20 cellular contexts compared by ENCODE assay signal in the genomic region with DNA sequence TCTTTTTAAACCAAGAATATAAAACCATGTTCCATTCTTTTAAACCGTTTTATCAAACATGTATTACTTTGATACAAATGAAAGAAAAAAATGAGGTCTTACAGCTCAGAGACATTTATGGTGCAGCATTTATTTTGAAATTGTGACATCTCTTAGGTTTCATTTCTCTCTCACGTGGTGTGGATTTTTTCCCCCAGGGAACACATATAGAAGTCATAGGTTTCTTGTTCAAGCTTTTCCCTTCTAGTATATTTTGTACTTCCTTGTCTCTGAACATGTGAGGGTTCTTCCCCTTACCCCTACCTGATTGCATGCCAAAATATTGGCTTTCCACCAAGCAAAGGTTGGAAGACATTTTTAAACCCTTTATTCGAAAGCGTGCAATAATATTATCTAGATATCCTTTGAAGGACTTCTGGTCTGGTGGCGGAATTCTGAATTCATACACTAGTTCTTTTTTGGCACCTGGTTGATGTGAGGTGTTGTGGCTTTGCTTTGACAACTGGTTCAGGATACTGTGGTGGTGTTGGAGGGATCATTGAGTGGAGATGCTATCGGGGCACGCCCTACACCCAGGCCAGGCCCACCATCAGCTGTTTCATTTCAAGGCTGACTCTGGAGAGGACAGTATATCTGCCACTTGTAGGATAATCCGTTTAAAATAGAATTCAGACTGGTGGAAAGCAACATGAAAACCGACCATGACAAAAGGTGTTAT. TPM values are rescaled to one million over a fixed set of nuclear protein-coding genes. Genes with fewer than 3 reads are reported as not detected.
A peak's percentile ranks its signal among the peaks of the same experiment; 100 is the strongest.
DNase-seq lines count a peak whose midpoint lies in the region; ATAC-seq, FAIRE-seq and TF ChIP-seq lines count a peak whose summit lies in the region.
"Had no signal": no experiment of that assay in that cellular context is flagged by ENCODE, and none has a peak within 500 bp of the region (broad histone marks: within the 10 kb centered on the region; RNA-seq: fewer than 3 reads in every experiment).

No MANE protein-coding gene starts in this region.

- TF ChIP-seq CTCF in endothelial cell of umbilical vein (IDR thresholded peaks at IDR 0.05; ENCODE audit: extremely low read depth in 1 of 2, insufficient read depth in 1 of 2, low read depth in 1 of 2, low read length in 2 of 2), result no peak

- H2AFZ ChIP-seq in endothelial cell of umbilical vein (ENCODE audit: low read depth, low read length), result peak overlapping the region; percentile 36

- H3K9ac ChIP-seq in endothelial cell of umbilical vein (replicated peaks; ENCODE audit: extremely low read depth, insufficient read depth, low read length), result no peak overlapping the region
- H3K9ac ChIP-seq: KMS-11 had no signal

- no peaks in the 10 kb centered on the region for H3K9me3 ChIP-seq in endothelial cell of umbilical vein (replicated peaks; ENCODE audit: control insufficient read depth, insufficient read depth, low read length)
- H3K9me3 ChIP-seq: HAP-1, Peyer's patch had no signal

- no peak for TF ChIP-seq POLR2A in endothelial cell of umbilical vein (IDR thresholded peaks at IDR 0.05; ENCODE audit: low read depth, low read length)

- no peak overlapping the region for H3K4me2 ChIP-seq in endothelial cell of umbilical vein (ENCODE audit: insufficient read depth, low read length)
- H3K4me2 ChIP-seq: KMS-11 had no signal

- CTCF ChIA-PET in endothelial cell of umbilical vein (lab: Charles Lee), result interaction anchor here (1.7 kb wide), 1 partner anchor 11 kb away, joined by 10 read pairs; no protein-coding TSS in a partner anchor

- POLR2A ChIA-PET in endothelial cell of umbilical vein (lab: Charles Lee), result no interaction called here

- ATAC-seq in stimulated activated memory B cell treated with anti-CD40 and anti-IgM and Interleukin-4, amounts not matched to agents 10 μg/mL and 1 μg/mL and 100 μg/mL, for 72 hours, result peak; percentile 50
- no peak for ATAC-seq in activated naive CD8-positive, alpha-beta T cell treated with anti-CD3 and anti-CD28 coated beads, Interleukin-2, amount 50 U/mL, for 24 hours
- no peak for ATAC-seq in HG03439 (IDR thresholded peaks at IDR 0.05; ENCODE audit: unreplicated experiment)

- no peak for FAIRE-seq in endothelial cell of umbilical vein (lab: Jason Lieb, UNC)

- no peaks in the 10 kb centered on the region for H3K36me3 ChIP-seq in endothelial cell of umbilical vein (ENCODE audit: control insufficient read depth in 2 of 2, extremely low read depth in 1 of 2, insufficient read depth in 2 of 2, low read length in 2 of 2)
- H3K36me3 ChIP-seq: HAP-1, Peyer's patch had no signal

- no peaks in the 10 kb centered on the region for H3K9me3 Mint-ChIP-seq in stimulated activated memory B cell treated with anti-CD40 and anti-IgM and Interleukin-4, amounts not matched to agents 10 μg/mL and 1 μg/mL and 100 μg/mL, for 72 hours
- H3K9me3 Mint-ChIP-seq in activated naive CD8-positive, alpha-beta T cell treated with anti-CD3 and anti-CD28 coated beads, Interleukin-2, amount 50 U/mL, for 24 hours, result no peaks in the 10 kb centered on the region
- H3K9me3 Mint-ChIP-seq: CD4-positive, CD25-positive, alpha-beta regulatory T cell; T-helper 1 cell treated with Interleukin-12 subunit alpha and Interleukin-12 subunit beta and Interleukin-4 antibody, amounts not matched to agents 30 μg/mL and 1 μg/mL, for 36 hours had no signal

- intact Hi-C loops in endothelial cell of umbilical vein (cut with micrococcal nuclease), result no loop called here

- H3K27me3 Mint-ChIP-seq in stimulated activated memory B cell treated with anti-CD40 and anti-IgM and Interleukin-4, amounts not matched to agents 10 μg/mL and 1 μg/mL and 100 μg/mL, for 72 hours, result no peaks in the 10 kb centered on the region
- no peaks in the 10 kb centered on the region for H3K27me3 Mint-ChIP-seq in activated naive CD8-positive, alpha-beta T cell treated with anti-CD3 and anti-CD28 coated beads, Interleukin-2, amount 50 U/mL, for 24 hours
- H3K27me3 Mint-ChIP-seq: activated naive CD8-positive, alpha-beta T cell; CD4-positive, CD25-positive, alpha-beta regulatory T cell had no signal

- dilution Hi-C loops in endothelial cell of umbilical vein (cut with MboI; ENCODE audit: extremely low pct_ligation_motif_present, low sequenced_read_pairs), result no loop called here

- no peaks in the 10 kb centered on the region for H4K20me1 ChIP-seq in endothelial cell of umbilical vein (replicated peaks; ENCODE audit: control insufficient read depth, extremely low read depth, insufficient read depth, low read length)

- H3K27ac Mint-ChIP-seq in stimulated activated memory B cell treated with anti-CD40 and anti-IgM and Interleukin-4, amounts not matched to agents 10 μg/mL and 1 μg/mL and 100 μg/mL, for 72 hours, result no peak overlapping the region
- no peak overlapping the region for H3K27ac Mint-ChIP-seq in activated naive CD8-positive, alpha-beta T cell treated with anti-CD3 and anti-CD28 coated beads, Interleukin-2, amount 50 U/mL, for 24 hours
- H3K27ac Mint-ChIP-seq: activated naive CD8-positive, alpha-beta T cell; CD4-positive, CD25-positive, alpha-beta regulatory T cell; T-helper 1 cell treated with Interleukin-12 subunit alpha and Interleukin-12 subunit beta and Interleukin-4 antibody, amounts not matched to agents 30 μg/mL and 1 μg/mL, for 36 hours had no signal

- no peak overlapping the region for H3K4me3 Mint-ChIP-seq in stimulated activated memory B cell treated with anti-CD40 and anti-IgM and Interleukin-4, amounts not matched to agents 10 μg/mL and 1 μg/mL and 100 μg/mL, for 72 hours
- H3K4me3 Mint-ChIP-seq in activated naive CD8-positive, alpha-beta T cell treated with anti-CD3 and anti-CD28 coated beads, Interleukin-2, amount 50 U/mL, for 24 hours, result no peak overlapping the region
- H3K4me3 Mint-ChIP-seq: activated naive CD8-positive, alpha-beta T cell; CD4-positive, CD25-positive, alpha-beta regulatory T cell; T-helper 1 cell treated with Interleukin-12 subunit alpha and Interleukin-12 subunit beta and Interleukin-4 antibody, amounts not matched to agents 30 μg/mL and 1 μg/mL, for 36 hours had no signal

- H3K79me2 ChIP-seq in endothelial cell of umbilical vein (ENCODE audit: control insufficient read depth, insufficient read depth, low read length), result no peaks in the 10 kb centered on the region

- BruUV-seq in endothelial cell of umbilical vein (replicated peaks; lab: Mats Ljungman, UMichigan), result no TSS peak

- H3K9me1 ChIP-seq in endothelial cell of umbilical vein (replicated peaks; ENCODE audit: control insufficient read depth, extremely low read depth, insufficient read depth, low read length), result no peaks in the 10 kb centered on the region

- H3K27me3 ChIP-seq in endothelial cell of umbilical vein (ENCODE audit: control insufficient read depth in 2 of 2, insufficient read depth in 2 of 2, low read length in 2 of 2), result no peaks in the 10 kb centered on the region
- H3K27me3 ChIP-seq: Peyer's patch had no signal

- peaks cover 47% of the 10 kb centered on the region for H3K4me1 Mint-ChIP-seq in stimulated activated memory B cell treated with anti-CD40 and anti-IgM and Interleukin-4, amounts not matched to agents 10 μg/mL and 1 μg/mL and 100 μg/mL, for 72 hours
- H3K4me1 Mint-ChIP-seq in activated naive CD8-positive, alpha-beta T cell treated with anti-CD3 and anti-CD28 coated beads, Interleukin-2, amount 50 U/mL, for 24 hours, result peaks cover 11% of the 10 kb centered on the region

- DNase-seq in ELR (ENCODE audit: low read depth) (peak; percentile 65), RPMI7951 (ENCODE audit: low read depth) (peak; percentile 53), endothelial cell of umbilical vein (ENCODE audit: low read depth, low spot score) (no peak), amniotic stem cell (lab: John Stamatoyannopoulos, UW) (no peak), NCI-H2081 treated with DMSO at 0.1 percent for 48 hours (lab: John Stamatoyannopoulos, UW) (no peak)
- no peak for DNase-seq in activated naive CD8-positive, alpha-beta T cell treated with anti-CD3 and anti-CD28 coated beads, Interleukin-2, amount 50 U/mL, for 24 hours
- DNase-seq: activated CD4-positive, alpha-beta T cell treated with anti-CD3 and anti-CD28 coated beads for 4 hours; CD4-positive, CD25-positive, alpha-beta regulatory T cell; cerebellar nuclear complex; NCI-H187; NCI-H510A treated with DMSO at 0.1 percent for 48 hours; Peyer's patch; stimulated activated naive CD4-positive, alpha-beta T cell treated with Interleukin-2 at 50 U/mL for 16 hours had no signal

- no peak overlapping the region for H3K27ac ChIP-seq in endothelial cell of umbilical vein (ENCODE audit: insufficient read depth, low read depth, low read length)
- H3K27ac ChIP-seq: HL-60, KMS-11, Peyer's patch had no signal

- no peaks in the 10 kb centered on the region for H3K36me3 Mint-ChIP-seq in stimulated activated memory B cell treated with anti-CD40 and anti-IgM and Interleukin-4, amounts not matched to agents 10 μg/mL and 1 μg/mL and 100 μg/mL, for 72 hours
- no peaks in the 10 kb centered on the region for H3K36me3 Mint-ChIP-seq in activated naive CD8-positive, alpha-beta T cell treated with anti-CD3 and anti-CD28 coated beads, Interleukin-2, amount 50 U/mL, for 24 hours (ENCODE audit: low read depth)
- H3K36me3 Mint-ChIP-seq: activated naive CD8-positive, alpha-beta T cell; CD4-positive, CD25-positive, alpha-beta regulatory T cell had no signal

- H3K4me3 ChIP-seq in endothelial cell of umbilical vein (replicated peaks in 1 of 3; ENCODE audit: insufficient read depth in 1 of 3, low read depth in 1 of 3, low read length in 3 of 3), result no peak overlapping the region
- H3K4me3 ChIP-seq: HAP-1, Peyer's patch had no signal

- H3K4me1 ChIP-seq in endothelial cell of umbilical vein (ENCODE audit: control insufficient read depth, extremely low read depth, insufficient read depth, low read length), result peaks cover under 1% of the 10 kb centered on the region
- H3K4me1 ChIP-seq: HAP-1, Peyer's patch had no signal

TF ChIP-seq in endothelial cell of umbilical vein, 7 proteins besides CTCF, POLR2A, EP300 and RAD21 (continues in another document):
- TF ChIP-seq EZH2 (IDR thresholded peaks at IDR 0.05; ENCODE audit: borderline replicate concordance, low read depth, low read length, severe bottlenecking), result no peak
- no peak for TF ChIP-seq JUN (IDR thresholded peaks at IDR 0.05; ENCODE audit: borderline replicate concordance, insufficient read depth, insufficient read length, low read depth)
- no peak for TF ChIP-seq POLR2AphosphoS5 (IDR thresholded peaks at IDR 0.05; ENCODE audit: insufficient read depth, low read depth, low read length)
- no peak for TF ChIP-seq MYC (IDR thresholded peaks at IDR 0.05; ENCODE audit: low read depth, low read length)
- TF ChIP-seq FOS (IDR thresholded peaks at IDR 0.05; ENCODE audit: borderline replicate concordance, insufficient read depth, low read length), result no peak

RNA-seq across cellular contexts. Expression of gene FAM50B, which starts 5.6 kb away (rescaled TPM):
- total RNA-seq in RPMI7951 (2014; rRNA removed; shearing (Covaris generic)), result 2.2 and 2.3 TPM in 2 replicates
- 10.0 and 10.4 TPM in 2 replicates for total RNA-seq in endothelial cell of umbilical vein
- polyA plus RNA-seq in endothelial cell of umbilical vein, result 13.9 and 14.1 TPM in 2 replicates
- polyA plus RNA-seq in endothelial cell of umbilical vein (2011; cell fraction: cytosol; rRNA removed), result 7.9 and 9.2 TPM in 2 replicates
- polyA plus RNA-seq in endothelial cell of umbilical vein (2011; cell fraction: nucleus; rRNA removed), result 4.6 and 5.2 TPM in 2 replicates
- 8.7 TPM in 2 replicates for polyA plus RNA-seq in endothelial cell of umbilical vein (2012)
- 4.6 TPM in 2 replicates for polyA minus RNA-seq in endothelial cell of umbilical vein
- 4.3 TPM for polyA minus RNA-seq in endothelial cell of umbilical vein (2011; cell fraction: cytosol; rRNA and poly(A)+ RNA removed)
- 0.87 and 2.1 TPM in 2 replicates for polyA minus RNA-seq in endothelial cell of umbilical vein (2011; cell fraction: nucleus; rRNA and poly(A)+ RNA removed)

Comparison
In these comparisons a context has a peak if more than half of its experiments do, and no peak if none do; other contexts are left out.
1. DNase-seq: peak in ELR (single experiment) and RPMI7951 (single experiment); none in endothelial cell of umbilical vein (single experiment), amniotic stem cell (single experiment), activated naive CD8-positive, alpha-beta T cell treated with anti-CD3 and anti-CD28 coated beads, Interleukin-2, amount 50 U/mL, for 24 hours (single experiment) and NCI-H2081 treated with DMSO at 0.1 percent for 48 hours (single experiment).